In genomic region chr10:104300736-104301292, GRCh38 we compare ENCODE assay signal across 8 cellular contexts. TPM values are rescaled to one million over a fixed set of nuclear protein-coding genes. Genes with fewer than 3 reads are reported as not detected.
A peak's percentile ranks its signal among the peaks of the same experiment; 100 is the strongest.
DNase-seq lines count a peak whose midpoint lies in the region; ATAC-seq and TF ChIP-seq lines count a peak whose summit lies in the region.

No MANE protein-coding gene starts in this region.

- no peak overlapping the region for H2AFZ ChIP-seq in PC-3 (ENCODE audit: low read length)

- H3K4me3 ChIP-seq in PC-3 (ENCODE audit: low read length), result no peak overlapping the region
- H3K4me3 ChIP-seq in lower leg skin (ENCODE audit: low read depth, poor library complexity, severe bottlenecking), result no peak overlapping the region
- no peak overlapping the region for H3K4me3 ChIP-seq in subcutaneous abdominal adipose tissue (ENCODE audit: low read depth in 1 of 5, low read length in 5 of 5)

- TF ChIP-seq POLR2A in lower leg skin (IDR thresholded peaks at IDR 0.05), result no peak

- H3K27me3 ChIP-seq in PC-3 (ENCODE audit: low read length), result no peaks in the 10 kb centered on the region
- H3K27me3 ChIP-seq in subcutaneous abdominal adipose tissue (ENCODE audit: control insufficient read depth in 5 of 5, insufficient read depth in 4 of 5, low read length in 5 of 5), result peaks cover 0 to 2% (median 0%) of the 10 kb centered on the region in 5 donors

- TF ChIP-seq CTCF in PC-3 (conservative IDR thresholded peaks at IDR 0.05; ENCODE audit: low read depth, low read length) (peak; percentile 41; the same call in 1 of the 2 replicates), chondrocyte (IDR thresholded peaks at IDR 0.05) (peak; percentile 49), lower leg skin (IDR thresholded peaks at IDR 0.05) (no peak)

- H3K4me1 ChIP-seq in PC-3 (ENCODE audit: insufficient read depth, low read length) (peaks cover 29% of the 10 kb centered on the region), subcutaneous abdominal adipose tissue (ENCODE audit: control insufficient read depth in 5 of 5, insufficient read depth in 5 of 5, low read length in 5 of 5) (peaks cover 17 to 59% (median 47%) of the 10 kb centered on the region in 5 donors)

- H3K36me3 Mint-ChIP-seq in activated naive CD4-positive, alpha-beta T cell treated with anti-CD3 and anti-CD28 coated beads, Interleukin-2, amount 10 ng/mL, durations not matched to agents 7 days and 5 days, result peaks cover 7% of the 10 kb centered on the region
- no peaks in the 10 kb centered on the region for H3K36me3 Mint-ChIP-seq in chondrocyte (ENCODE audit: low read depth)

- WGBS in lower leg skin, 2 donors, result 43 to 44% methylated on average over 7 of the region's 7 CpGs

- peaks cover 38% of the 10 kb centered on the region for H3K4me1 Mint-ChIP-seq in activated naive CD4-positive, alpha-beta T cell treated with anti-CD3 and anti-CD28 coated beads, Interleukin-2, amount 10 ng/mL, durations not matched to agents 7 days and 5 days
- H3K4me1 Mint-ChIP-seq in chondrocyte (ENCODE audit: low read depth), result peaks cover 42% of the 10 kb centered on the region

- BruUV-seq in PC-3 (replicated peaks; lab: Mats Ljungman, UMichigan), result no TSS peak

- H3K9ac ChIP-seq in PC-3 (ENCODE audit: low read length) (peak overlapping the region; percentile 88), subcutaneous abdominal adipose tissue (ENCODE audit: low read length in 5 of 5) (no peak overlapping the region)

- no peaks in the 10 kb centered on the region for H3K9me3 ChIP-seq in PC-3 (ENCODE audit: low read length)
- no peaks in the 10 kb centered on the region for H3K9me3 ChIP-seq in subcutaneous abdominal adipose tissue (ENCODE audit: control insufficient read depth in 5 of 5, low read length in 5 of 5)

- POLR2A ChIA-PET in PC-3 (lab: Charles Lee; ENCODE audit: unreplicated experiment), result interaction anchor here (0.6 kb wide), 1 partner anchor 45 kb away, joined by 7 read pairs; no protein-coding TSS in a partner anchor

- DNase-seq in activated naive CD4-positive, alpha-beta T cell treated with anti-CD3 and anti-CD28 coated beads, Interleukin-2, amount 10 ng/mL, durations not matched to agents 7 days and 5 days, result peak; percentile 45
- DNase-seq in activated naive CD4-positive, alpha-beta T cell treated with anti-CD3 and anti-CD28 coated beads, Interleukin-2, amount 50 U/mL, for 16 hours, result no peak
- DNase-seq in PC-3, result peak; percentile 79
- no peak for DNase-seq in chondrocyte (ENCODE audit: low spot score)
- DNase-seq in lower leg skin (ENCODE audit: low spot score in 2 of 2), result peak; percentile 59 to 91
- no peak for DNase-seq in activated CD4-positive, CD25-positive, alpha-beta regulatory T cell (lab: John Stamatoyannopoulos, UW)

- intact Hi-C loops in PC-3 (cut with micrococcal nuclease) (no loop called here), lower leg skin (cut with DNase I; ENCODE audit: low total_unique reads) (no loop called here)

- no peak overlapping the region for H3K4me3 Mint-ChIP-seq in activated naive CD4-positive, alpha-beta T cell treated with anti-CD3 and anti-CD28 coated beads, Interleukin-2, amount 10 ng/mL, durations not matched to agents 7 days and 5 days
- H3K4me3 Mint-ChIP-seq in chondrocyte (ENCODE audit: unreplicated experiment), result peak overlapping the region; percentile 61

- H4K20me1 ChIP-seq in PC-3 (ENCODE audit: low read length), result no peaks in the 10 kb centered on the region

- H3F3A ChIP-seq in PC-3 (ENCODE audit: low read length, unreplicated experiment), result no peaks in the 10 kb centered on the region

- H3K36me3 ChIP-seq in PC-3 (ENCODE audit: low read depth, low read length) (no peaks in the 10 kb centered on the region), subcutaneous abdominal adipose tissue (ENCODE audit: control insufficient read depth in 5 of 5, insufficient read depth in 5 of 5, low read length in 5 of 5) (no peaks in the 10 kb centered on the region)

- H3K9me2 ChIP-seq in PC-3 (replicated peaks; ENCODE audit: low read length), result no peaks in the 10 kb centered on the region

- ATAC-seq in PC-3, result peak; percentile 82
- ATAC-seq in GM21360 (IDR thresholded peaks at IDR 0.05; ENCODE audit: unreplicated experiment), result no peak

- CTCF ChIA-PET in activated naive CD4-positive, alpha-beta T cell treated with anti-CD3 and anti-CD28 coated beads, Interleukin-2, amount 10 ng/mL, durations not matched to agents 7 days and 5 days (lab: Charles Lee), result interaction anchor here (1.5 to 4.1 kb wide), 5 partner anchors 10 to 50 kb away, joined by 7 to 38 read pairs (median 19); no protein-coding TSS in a partner anchor
- CTCF ChIA-PET in PC-3 (lab: Charles Lee), result interaction anchor here (0.5 to 1.1 kb wide), 2 partner anchors 26 to 271 kb away, joined by 4 to 10 read pairs; no protein-coding TSS in a partner anchor

- peaks cover 29% of the 10 kb centered on the region for H3K27me3 Mint-ChIP-seq in activated naive CD4-positive, alpha-beta T cell treated with anti-CD3 and anti-CD28 coated beads, Interleukin-2, amount 10 ng/mL, durations not matched to agents 7 days and 5 days
- H3K27me3 Mint-ChIP-seq in chondrocyte (ENCODE audit: low read depth), result no peaks in the 10 kb centered on the region

- H3K9me3 Mint-ChIP-seq in activated naive CD4-positive, alpha-beta T cell treated with anti-CD3 and anti-CD28 coated beads, Interleukin-2, amount 10 ng/mL, durations not matched to agents 7 days and 5 days, result peaks cover 5% of the 10 kb centered on the region
- H3K9me3 Mint-ChIP-seq in chondrocyte (ENCODE audit: low read depth), result peaks cover 5% of the 10 kb centered on the region

- H3K4me2 ChIP-seq in PC-3 (ENCODE audit: low read length), result peak overlapping the region; percentile 66

- H3K27ac ChIP-seq in PC-3 (ENCODE audit: low read length) (peak overlapping the region; percentile 94), subcutaneous abdominal adipose tissue (ENCODE audit: low read depth, low read length) (peak overlapping the region; percentile 48)

- no peaks in the 10 kb centered on the region for H3K79me2 ChIP-seq in PC-3 (ENCODE audit: low read length)

- peak overlapping the region; percentile 65 for H3K27ac Mint-ChIP-seq in activated naive CD4-positive, alpha-beta T cell treated with anti-CD3 and anti-CD28 coated beads, Interleukin-2, amount 10 ng/mL, durations not matched to agents 7 days and 5 days
- peak overlapping the region; percentile 98 for H3K27ac Mint-ChIP-seq in chondrocyte (ENCODE audit: unreplicated experiment)

RNA-seq across cellular contexts. Expression of gene GSTO2, which starts 31.8 kb away (rescaled TPM):
- 8.1 and 13.8 TPM in 2 replicates for total RNA-seq in PC-3 (2014; rRNA removed)
- 0.28 to 0.73 TPM (median 0.32 TPM) in 3 replicates for total RNA-seq in chondrocyte
- total RNA-seq in lower leg skin, result 10 to 100 TPM; 19.9 to 29.8 (median 22.6) TPM

RNA-seq across cellular contexts. Expression of gene ITPRIP, which starts 37.5 kb away (rescaled TPM):
- 7.0 and 10.3 TPM in 2 replicates for total RNA-seq in PC-3 (2014; rRNA removed)
- 10.3 to 14.5 TPM (median 14.1 TPM) in 3 replicates for total RNA-seq in chondrocyte
- total RNA-seq in lower leg skin, result 100 to 1,000 TPM in 3 of 4 donors, 10 to 100 TPM in 1; 77.8 to 182 (median 141) TPM

RNA-seq across cellular contexts. Expression of gene GSTO1, which starts 46.1 kb away (rescaled TPM):
- total RNA-seq in PC-3 (2014; rRNA removed) (38.2 and 46.0 TPM in 2 replicates), chondrocyte (57.0 to 78.2 TPM (median 61.8 TPM) in 3 replicates), lower leg skin (10 to 100 TPM; 46.4 to 82.3 (median 69.9) TPM)

RNA-seq across cellular contexts. Expression of gene CFAP58, which starts 52.8 kb away (rescaled TPM):
- total RNA-seq in PC-3 (2014; rRNA removed), result 0.26 TPM in 1 of 2 replicates, not detected in the other
- total RNA-seq in chondrocyte, result 0.13 to 0.27 TPM (median 0.15 TPM) in 3 replicates
- under 1 TPM in 3 of 4 donors, not detected in 1; 0.42 to 0.55 (median 0.44) TPM for total RNA-seq in lower leg skin

Comparison
In these comparisons a context has a peak if more than half of its experiments do, and no peak if none do; other contexts are left out.
1. DNase-seq: peak in activated naive CD4-positive, alpha-beta T cell treated with anti-CD3 and anti-CD28 coated beads, Interleukin-2, amount 10 ng/mL, durations not matched to agents 7 days and 5 days (single experiment), PC-3 (single experiment) and lower leg skin (2 of 2); none in activated naive CD4-positive, alpha-beta T cell treated with anti-CD3 and anti-CD28 coated beads, Interleukin-2, amount 50 U/mL, for 16 hours (single experiment), chondrocyte (single experiment) and activated CD4-positive, CD25-positive, alpha-beta regulatory T cell (0 of 4).
2. CTCF ChIP-seq: peak in PC-3 (single experiment) and chondrocyte (single experiment); none in lower leg skin (0 of 3).